ENCODE assay signal across 27 cellular contexts in genomic region chr4:156328882-156329281, GRCh38.
"Had no signal": no experiment of that assay in that cellular context is flagged by ENCODE, and none has a peak within 500 bp of the region (broad histone marks: within the 10 kb centered on the region; RNA-seq: fewer than 3 reads in every experiment).

No MANE protein-coding gene starts in this region.

- H2AFZ ChIP-seq: neural progenitor cell had no signal

- H3K4me2 ChIP-seq: neural progenitor cell had no signal

- H3K27ac ChIP-seq: left ventricle myocardium inferior, neural progenitor cell, neutrophil, ovary, right atrium auricular region, right lobe of liver, stomach, testis, thyroid gland, transverse colon, upper lobe of left lung, vagina had no signal

- ATAC-seq: natural killer cell; stimulated activated naive B cell treated with anti-CD40 and anti-IgM and Interleukin-4, amounts not matched to agents 10 μg/mL and 1 μg/mL and 100 μg/mL, for 72 hours; stimulated activated naive CD8-positive, alpha-beta T cell treated with anti-CD3 and anti-CD28 coated beads, Interleukin-15, Interleukin-2, amounts not matched to agents 100 U/mL and 50 U/mL, for 24 hours had no signal

- H3K4me3 ChIP-seq: left ventricle myocardium inferior, lung, neural progenitor cell, ovary, right atrium auricular region, stomach, testis, thyroid gland, transverse colon, upper lobe of left lung, vagina had no signal

- H3K4me1 ChIP-seq: left ventricle myocardium inferior, neural progenitor cell, right atrium auricular region, right lobe of liver, stomach, testis, thyroid gland, upper lobe of left lung, vagina had no signal

- H3K27me3 ChIP-seq: neural progenitor cell, neutrophil, ovary, right atrium auricular region, right lobe of liver, stomach, testis, thyroid gland, transverse colon, upper lobe of left lung, vagina had no signal

- FAIRE-seq: islet of Langerhans had no signal

- H3K9me3 ChIP-seq: left ventricle myocardium inferior, neutrophil, ovary, right atrium auricular region, right lobe of liver, stomach, testis, thyroid gland, transverse colon, upper lobe of left lung, vagina had no signal

- H3K36me3 ChIP-seq: left ventricle myocardium inferior, neural progenitor cell, neutrophil, ovary, right atrium auricular region, right lobe of liver, stomach, thyroid gland, transverse colon, upper lobe of left lung, vagina had no signal

- H3K9ac ChIP-seq: neural progenitor cell had no signal

- DNase-seq: hypothalamus; immature natural killer cell; left ventricle myocardium inferior; mesendoderm; naive B cell; natural killer cell; nephron progenitor cell; occipital lobe; ovary; right lobe of liver; stimulated activated CD4-positive, alpha-beta T cell treated with anti-CD3 and anti-CD28 coated beads, Interleukin-12 subunit alpha, Interleukin-12 subunit beta, amount 100 ng/mL, for 4 hours; stimulated activated CD4-positive, alpha-beta T cell treated with anti-CD3 and anti-CD28 coated beads, Interleukin-15, amount 100 ng/mL, for 24 hours; stimulated activated CD4-positive, alpha-beta T cell treated with anti-CD3 and anti-CD28 coated beads, Interleukin-2, amount 100 ng/mL, for 24 hours; stimulated activated CD4-positive, alpha-beta T cell treated with anti-CD3 and anti-CD28 coated beads, Interleukin-4, amount 100 ng/mL, for 1 hour; stimulated activated naive B cell treated with anti-CD40 and anti-IgM and Interleukin-4, amounts not matched to agents 10 μg/mL and 1 μg/mL and 100 μg/mL, for 72 hours; stimulated activated naive CD8-positive, alpha-beta T cell treated with anti-CD3 and anti-CD28 coated beads, Interleukin-15, Interleukin-2, amounts not matched to agents 100 U/mL and 50 U/mL, for 24 hours; stomach; testis; thyroid gland; transverse colon; upper lobe of left lung had no signal
